In the genomic region with DNA sequence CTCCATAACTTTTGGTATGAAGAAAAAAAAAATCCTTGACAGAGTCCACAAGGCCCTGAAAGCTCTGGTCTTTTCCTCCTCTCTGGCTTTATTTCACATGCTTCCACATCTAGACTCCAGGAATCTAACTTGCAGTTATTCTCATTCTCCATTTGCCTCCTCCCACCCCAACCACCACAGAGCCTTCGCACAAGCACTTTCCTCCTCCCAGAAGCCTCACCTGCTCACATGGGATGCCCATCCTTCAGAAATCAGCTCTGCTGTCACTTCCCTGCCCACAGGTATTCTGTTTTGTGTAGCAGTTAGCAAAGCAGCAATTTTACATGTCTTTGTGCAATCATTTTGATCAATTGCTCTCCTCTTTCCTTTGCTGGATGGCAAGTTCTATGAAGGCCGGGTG, we compare ENCODE assay signal across 26 cellular contexts.
"Had no signal": no experiment of that assay in that cellular context is flagged by ENCODE, and none has a peak within 500 bp of the region (broad histone marks: within the 10 kb centered on the region; RNA-seq: fewer than 3 reads in every experiment).

No MANE protein-coding gene starts in this region.

- H3K9me3 Mint-ChIP-seq: type B pancreatic cell had no signal

- ATAC-seq: naive thymus-derived CD4-positive, alpha-beta T cell; natural killer cell; pancreas; right cardiac atrium; right lobe of liver; stimulated activated effector memory CD8-positive, alpha-beta T cell treated with anti-CD3 and anti-CD28 coated beads, Interleukin-12 subunit alpha, Interleukin-12 subunit beta, amount 100 ng/mL, for 72 hours; stimulated activated naive B cell treated with anti-CD40 and anti-IgM and Interleukin-4, amounts not matched to agents 10 μg/mL and 1 μg/mL and 100 μg/mL, for 72 hours; upper lobe of right lung had no signal

- H3K36me3 Mint-ChIP-seq: naive thymus-derived CD4-positive, alpha-beta T cell; natural killer cell; stimulated activated effector memory CD8-positive, alpha-beta T cell treated with anti-CD3 and anti-CD28 coated beads, Interleukin-12 subunit alpha, Interleukin-12 subunit beta, amount 100 ng/mL, for 72 hours; stimulated activated naive B cell treated with anti-CD40 and anti-IgM and Interleukin-4, amounts not matched to agents 10 μg/mL and 1 μg/mL and 100 μg/mL, for 72 hours; type B pancreatic cell had no signal

- H3K27me3 Mint-ChIP-seq: stimulated activated naive CD8-positive, alpha-beta T cell treated with anti-CD3 and anti-CD28 coated beads, Interleukin-15, Interleukin-2, amounts not matched to agents 100 ng/mL and 50 ng/mL, for 24 hours had no signal

- H3K4me3 Mint-ChIP-seq: naive thymus-derived CD4-positive, alpha-beta T cell; natural killer cell; nephron; neural crest cell; stimulated activated effector memory CD8-positive, alpha-beta T cell treated with anti-CD3 and anti-CD28 coated beads, Interleukin-12 subunit alpha, Interleukin-12 subunit beta, amount 100 ng/mL, for 72 hours; stimulated activated naive B cell treated with anti-CD40 and anti-IgM and Interleukin-4, amounts not matched to agents 10 μg/mL and 1 μg/mL and 100 μg/mL, for 72 hours; stimulated activated naive CD8-positive, alpha-beta T cell treated with anti-CD3 and anti-CD28 coated beads, Interleukin-15, Interleukin-2, amounts not matched to agents 100 ng/mL and 50 ng/mL, for 24 hours; type B pancreatic cell had no signal

- H3K27ac ChIP-seq: neutrophil, pancreas, prostate gland, right lobe of liver, stomach, thoracic aorta, thyroid gland, tibial nerve, upper lobe of right lung, vagina had no signal

- H3K36me3 ChIP-seq: neutrophil, pancreas, prostate gland, right lobe of liver, sigmoid colon, stomach, thoracic aorta, thyroid gland, tibial nerve, upper lobe of right lung, vagina had no signal

- H3K9me3 ChIP-seq: neutrophil, pancreas, prostate gland, right lobe of liver, sigmoid colon, stomach, thoracic aorta, thyroid gland, tibial nerve, upper lobe of right lung, vagina had no signal

- H3K27ac Mint-ChIP-seq: naive thymus-derived CD4-positive, alpha-beta T cell; natural killer cell; nephron; stimulated activated effector memory CD8-positive, alpha-beta T cell treated with anti-CD3 and anti-CD28 coated beads, Interleukin-12 subunit alpha, Interleukin-12 subunit beta, amount 100 ng/mL, for 72 hours; stimulated activated naive B cell treated with anti-CD40 and anti-IgM and Interleukin-4, amounts not matched to agents 10 μg/mL and 1 μg/mL and 100 μg/mL, for 72 hours; type B pancreatic cell had no signal

- H3K27me3 ChIP-seq: pancreas, right lobe of liver, sigmoid colon, stomach, thyroid gland, tibial nerve, upper lobe of right lung, vagina had no signal

- H3K4me1 Mint-ChIP-seq: nephron, neural crest cell had no signal

- H3K4me3 ChIP-seq: pancreas, prostate gland, right lobe of liver, sigmoid colon, stomach, thoracic aorta, thyroid gland, tibial nerve, upper lobe of right lung, vagina had no signal

- DNase-seq: naive thymus-derived CD4-positive, alpha-beta T cell; natural killer cell; pancreas; right cardiac atrium; right lobe of liver; sigmoid colon; small intestine; stimulated activated CD4-positive, alpha-beta T cell treated with anti-CD3 and anti-CD28 coated beads, Interleukin-15, amount 100 ng/mL, for 24 hours; stimulated activated CD4-positive, alpha-beta T cell treated with anti-CD3 and anti-CD28 coated beads, Interleukin-2, amount 100 ng/mL, for 24 hours; stimulated activated CD4-positive, alpha-beta T cell treated with anti-CD3 and anti-CD28 coated beads, Interleukin-2, amount 100 ng/mL, for 48 hours; stimulated activated CD4-positive, alpha-beta T cell treated with anti-CD3 and anti-CD28 coated beads, Interleukin-4, amount 100 ng/mL, for 24 hours; stimulated activated naive B cell treated with anti-CD40 and anti-IgM and Interleukin-4, amounts not matched to agents 10 μg/mL and 1 μg/mL and 100 μg/mL, for 72 hours; stimulated activated naive CD4-positive, alpha-beta T cell treated with Interleukin-2 at 50 U/mL for 16 hours; stomach; thyroid gland; upper lobe of right lung had no signal

- H3K4me1 ChIP-seq: pancreas, prostate gland, right lobe of liver, thyroid gland, tibial nerve, upper lobe of right lung had no signal
